Comparison of ENCODE assay signal across 8 cellular contexts in genomic region chr19:49766007-49766937, GRCh38. TPM values are rescaled to one million over a fixed set of nuclear protein-coding genes. Genes with fewer than 3 reads are reported as not detected.
DNase-seq lines count a peak whose midpoint lies in the region; ATAC-seq and TF ChIP-seq lines count a peak whose summit lies in the region.

No MANE protein-coding gene starts in this region.

- H3K36me3 ChIP-seq in adrenal gland (replicated peaks in 1 of 2), result no peaks in the 10 kb centered on the region
- H3K36me3 ChIP-seq in heart left ventricle, result peaks cover 0 to 12% (median 0%) of the 10 kb centered on the region in 9 donors
- peaks cover 3 to 4% of the 10 kb centered on the region in 2 experiments for H3K36me3 ChIP-seq in trophoblast cell (ENCODE audit: control insufficient read depth in 1 of 2, insufficient read depth in 2 of 2, low read length in 2 of 2)
- no peaks in the 10 kb centered on the region for H3K36me3 ChIP-seq in transverse colon

- peak overlapping the region in 2 of 4 donors; percentile 87 to 94 for H3K4me3 ChIP-seq in adrenal gland
- H3K4me3 ChIP-seq in heart left ventricle, result peak overlapping the region in 11 of 12 donors; percentile 46 to 97 (median 84)
- no peak overlapping the region for H3K4me3 ChIP-seq in trophoblast cell (ENCODE audit: low read depth, low read length)
- H3K4me3 ChIP-seq in transverse colon, result peak overlapping the region; percentile 22 to 92 (median 84)

- no peak for TF ChIP-seq EP300 in transverse colon (IDR thresholded peaks at IDR 0.05; ENCODE audit: low read depth)

- peak; percentile 100 for DNase-seq in GM13976 (ENCODE audit: low spot score)
- DNase-seq in NCI-H1436 treated with DMSO at 0.1 percent for 48 hours (lab: John Stamatoyannopoulos, UW), result peak; percentile 100
- DNase-seq in T follicular helper cell (ENCODE audit: low read depth), result peak; percentile 99
- peak; percentile 99 to 100 (median 100) for DNase-seq in adrenal gland
- peak; percentile 99 to 100 (median 100) for DNase-seq in heart left ventricle
- DNase-seq in trophoblast cell, result peak; percentile 100
- DNase-seq in transverse colon, result peak; percentile 99

- 0 to 1% (median 1%) methylated on average over 42 to 54 of the region's 54 CpGs for WGBS in adrenal gland, 4 donors
- 1 to 3% (median 1%) methylated on average over 47 to 54 of the region's 54 CpGs for WGBS in heart left ventricle, 4 donors
- no CpG with 5 or more reads among the region's 54 CpGs for WGBS in trophoblast cell (ENCODE audit: extremely low coverage, insufficient coverage, insufficient read length)
- 1 to 2% methylated on average over 25 to 45 of the region's 54 CpGs for WGBS in transverse colon (ENCODE audit: low coverage in 1 of 2), 2 donors

- H3K4me2 ChIP-seq in trophoblast cell (ENCODE audit: low read length), result peak overlapping the region; percentile 71

- no peak overlapping the region for H3K23ac ChIP-seq in trophoblast cell (ENCODE audit: low read length)

- ATAC-seq in HG02852 (IDR thresholded peaks at IDR 0.05; ENCODE audit: unreplicated experiment) (peak; percentile 89), heart left ventricle (peak; percentile 90 to 96 (median 95))

- H2BK120ac ChIP-seq in trophoblast cell (ENCODE audit: insufficient read depth, low read length, poor library complexity), result peak overlapping the region; percentile 62

- H4K12ac ChIP-seq in trophoblast cell (ENCODE audit: low read depth, low read length), result peak overlapping the region; percentile 34

- peak overlapping the region; percentile 79 for H3K14ac ChIP-seq in trophoblast cell (ENCODE audit: low read length)

- peak overlapping the region; percentile 42 for H2AK5ac ChIP-seq in trophoblast cell (ENCODE audit: low read length)

- H3K79me2 ChIP-seq in trophoblast cell (ENCODE audit: control insufficient read depth, insufficient read depth, low read length, poor library complexity), result peaks cover 11% of the 10 kb centered on the region

- peak overlapping the region; percentile 84 to 95 (median 94) for H3K27ac ChIP-seq in adrenal gland
- H3K27ac ChIP-seq in heart left ventricle, result peak overlapping the region; percentile 90 to 99 (median 94)
- peak overlapping the region; percentile 99 for H3K27ac ChIP-seq in trophoblast cell (ENCODE audit: low read depth, low read length)
- H3K27ac ChIP-seq in transverse colon, result peak overlapping the region; percentile 87 to 96 (median 94)

- peaks cover 28 to 40% of the 10 kb centered on the region in 2 donors for H3K4me1 ChIP-seq in adrenal gland (replicated peaks in 1 of 2)
- H3K4me1 ChIP-seq in heart left ventricle, result peaks cover 0 to 39% (median 29%) of the 10 kb centered on the region in 12 donors
- H3K4me1 ChIP-seq in trophoblast cell (ENCODE audit: control insufficient read depth in 1 of 2, insufficient read depth in 2 of 2, low read length in 2 of 2), result peaks cover 11 to 19% of the 10 kb centered on the region in 2 experiments
- peaks cover 13 to 27% (median 22%) of the 10 kb centered on the region in 4 donors for H3K4me1 ChIP-seq in transverse colon

- H2BK12ac ChIP-seq in trophoblast cell (ENCODE audit: low read length), result no peak overlapping the region

- no peak overlapping the region for H3K9ac ChIP-seq in trophoblast cell (ENCODE audit: low read length)

- H3K27me3 ChIP-seq in adrenal gland (no peaks in the 10 kb centered on the region), heart left ventricle (no peaks in the 10 kb centered on the region), trophoblast cell (ENCODE audit: insufficient read depth, low read length) (no peaks in the 10 kb centered on the region), transverse colon (no peaks in the 10 kb centered on the region)

- TF ChIP-seq CTCF in GM13976 (IDR thresholded peaks at IDR 0.05; ENCODE audit: borderline replicate concordance, control extremely low read depth, extremely low read depth, insufficient read depth, missing control alignments) (no peak), adrenal gland (IDR thresholded peaks at IDR 0.05) (peak in 1 of 6 experiments; percentile 14), heart left ventricle (IDR thresholded peaks at IDR 0.05) (peak in 2 of 12 donors; percentile 14 to 18), transverse colon (IDR thresholded peaks at IDR 0.05) (no peak)

- H4K8ac ChIP-seq in trophoblast cell (ENCODE audit: low read depth, low read length), result peak overlapping the region; percentile 83

- H4K91ac ChIP-seq in trophoblast cell (ENCODE audit: low read depth, low read length), result peak overlapping the region; percentile 94

- H3K9me3 ChIP-seq in adrenal gland (replicated peaks in 1 of 3), result no peaks in the 10 kb centered on the region
- H3K9me3 ChIP-seq in heart left ventricle, result no peaks in the 10 kb centered on the region
- peaks cover 2% of the 10 kb centered on the region for H3K9me3 ChIP-seq in trophoblast cell (ENCODE audit: insufficient read depth, low read depth, low read length)
- no peaks in the 10 kb centered on the region for H3K9me3 ChIP-seq in transverse colon

- H3K79me1 ChIP-seq in trophoblast cell (ENCODE audit: low read length), result peaks cover 17% of the 10 kb centered on the region

- H2AFZ ChIP-seq in trophoblast cell (ENCODE audit: insufficient read depth, low read length, poor library complexity), result peak overlapping the region; percentile 17

- H2BK5ac ChIP-seq in trophoblast cell (ENCODE audit: low read depth, low read length, poor library complexity), result peak overlapping the region; percentile 93

- H3K4ac ChIP-seq in trophoblast cell (ENCODE audit: low read depth, low read length), result peak overlapping the region; percentile 68

- peak; percentile 72 to 89 for TF ChIP-seq POLR2A in adrenal gland (IDR thresholded peaks at IDR 0.05)
- peak in 1 of 2 donors; percentile 92 for TF ChIP-seq POLR2A in heart left ventricle (IDR thresholded peaks at IDR 0.05)
- peak; percentile 73 for TF ChIP-seq POLR2A in transverse colon (IDR thresholded peaks at IDR 0.05)

- in situ Hi-C loops in GM13976 (cut with MboI; ENCODE audit: low sequenced_read_pairs, unreplicated experiment) (no loop called here), transverse colon (cut with MboI; ENCODE audit: low pct_ligation_motif_present in 1 of 4, low pct_unique_long_range_greater_than_20kb in 1 of 4, low sequenced_read_pairs in 3 of 4) (no loop called here)

- peak overlapping the region; percentile 80 for H3K18ac ChIP-seq in trophoblast cell (ENCODE audit: low read length)

- intact Hi-C loops in adrenal gland (cut with DNase I), result no loop called here
- intact Hi-C loops in heart left ventricle (cut with DNase I), result loop anchor here in 7 of 10 donors (1.0 to 5.0 kb wide), 12 partner anchors 36 to 111 kb away; partner anchors contain the start of genes AKT1S1 (in 3 of the 7), TBC1D17 (in 3 of the 7), FUZ (in 2 of the 7) and PNKP (in 2 of the 7)
- intact Hi-C loops in transverse colon (cut with DNase I; ENCODE audit: low total_unique reads), result loop anchor here (5.0 kb wide), 1 partner anchor 41 kb away; no protein-coding TSS in a partner anchor

RNA-seq across cellular contexts. Expression of gene AP2A1, which starts 0.5 kb away (rescaled TPM):
- total RNA-seq in adrenal gland (100 to 1,000 TPM; 199 to 455 (median 265) TPM), heart left ventricle (100 to 1,000 TPM in 1 of 9 donors, 10 to 100 TPM in 8; 53.6 to 152 (median 70.5) TPM), transverse colon (100 to 1,000 TPM in 2 of 4 donors, 10 to 100 TPM in 2; 71.1 to 125 (median 93.0) TPM)
- polyA plus RNA-seq in adrenal gland (100 to 1,000 TPM in 1 of 3 donors, 10 to 100 TPM in 2; 71.5 to 131 (median 90.3) TPM), heart left ventricle (100 to 1,000 TPM in 1 of 2 donors, 10 to 100 TPM in 1; 33.4 to 115 TPM)
- 102 and 103 TPM in 2 replicates for polyA plus RNA-seq in trophoblast cell (2013)

RNA-seq across cellular contexts. Expression of gene TSKS, which starts 3.2 kb away (rescaled TPM):
- total RNA-seq in adrenal gland (under 1 TPM in 4 of 8 donors, not detected in 4; 0.14 to 0.47 (median 0.35) TPM), heart left ventricle (under 1 TPM in 6 of 9 donors, not detected in 3; 0.23 to 0.77 (median 0.34) TPM), transverse colon (10 to 100 TPM in 1 of 4 donors, under 1 TPM in 2, not detected in 1; 0.32 to 12.7 (median 0.82) TPM)
- polyA plus RNA-seq in adrenal gland (1 to 10 TPM in 1 of 3 donors, under 1 TPM in 1, not detected in 1; 0.94 to 1.7 TPM), heart left ventricle (under 1 TPM; 0.49 to 0.72 TPM)
- polyA plus RNA-seq in trophoblast cell (2013), result 0.12 and 0.15 TPM in 2 replicates

RNA-seq across cellular contexts. Expression of gene FUZ, which starts 46.8 kb away (rescaled TPM):
- 10 to 100 TPM; 22.0 to 72.5 (median 45.7) TPM for total RNA-seq in adrenal gland
- polyA plus RNA-seq in adrenal gland, result 10 to 100 TPM in 2 of 3 donors, 1 to 10 TPM in 1; 7.6 to 62.0 (median 47.7) TPM
- 10 to 100 TPM; 12.7 to 29.1 (median 16.2) TPM for total RNA-seq in heart left ventricle
- 10 to 100 TPM; 14.3 to 24.3 TPM for polyA plus RNA-seq in heart left ventricle
- polyA plus RNA-seq in trophoblast cell (2013), result 6.6 and 7.6 TPM in 2 replicates
- 10 to 100 TPM; 10.2 to 20.1 (median 13.1) TPM for total RNA-seq in transverse colon

RNA-seq across cellular contexts. Expression of gene MED25, which starts 51.8 kb away (rescaled TPM):
- total RNA-seq in adrenal gland, result 100 to 1,000 TPM in 5 of 8 donors, 10 to 100 TPM in 3; 78.3 to 211 (median 107) TPM
- 100 to 1,000 TPM in 2 of 3 donors, 10 to 100 TPM in 1; 71.2 to 457 (median 299) TPM for polyA plus RNA-seq in adrenal gland
- total RNA-seq in heart left ventricle, result 100 to 1,000 TPM in 1 of 9 donors, 10 to 100 TPM in 8; 45.8 to 119 (median 54.7) TPM
- 10 to 100 TPM; 44.1 to 60.2 TPM for polyA plus RNA-seq in heart left ventricle
- 50.3 and 50.7 TPM in 2 replicates for polyA plus RNA-seq in trophoblast cell (2013)
- total RNA-seq in transverse colon, result 10 to 100 TPM; 26.9 to 46.6 (median 38.7) TPM

Comparison
In these comparisons a context has a peak if more than half of its experiments do, and no peak if none do; other contexts are left out.
1. intact Hi-C loops: an anchor here in heart left ventricle (1.0 to 5.0 kb wide) and transverse colon (5.0 kb wide); none called in adrenal gland.